Comparison of ENCODE assay signal across 15 cellular contexts in the genomic region with DNA sequence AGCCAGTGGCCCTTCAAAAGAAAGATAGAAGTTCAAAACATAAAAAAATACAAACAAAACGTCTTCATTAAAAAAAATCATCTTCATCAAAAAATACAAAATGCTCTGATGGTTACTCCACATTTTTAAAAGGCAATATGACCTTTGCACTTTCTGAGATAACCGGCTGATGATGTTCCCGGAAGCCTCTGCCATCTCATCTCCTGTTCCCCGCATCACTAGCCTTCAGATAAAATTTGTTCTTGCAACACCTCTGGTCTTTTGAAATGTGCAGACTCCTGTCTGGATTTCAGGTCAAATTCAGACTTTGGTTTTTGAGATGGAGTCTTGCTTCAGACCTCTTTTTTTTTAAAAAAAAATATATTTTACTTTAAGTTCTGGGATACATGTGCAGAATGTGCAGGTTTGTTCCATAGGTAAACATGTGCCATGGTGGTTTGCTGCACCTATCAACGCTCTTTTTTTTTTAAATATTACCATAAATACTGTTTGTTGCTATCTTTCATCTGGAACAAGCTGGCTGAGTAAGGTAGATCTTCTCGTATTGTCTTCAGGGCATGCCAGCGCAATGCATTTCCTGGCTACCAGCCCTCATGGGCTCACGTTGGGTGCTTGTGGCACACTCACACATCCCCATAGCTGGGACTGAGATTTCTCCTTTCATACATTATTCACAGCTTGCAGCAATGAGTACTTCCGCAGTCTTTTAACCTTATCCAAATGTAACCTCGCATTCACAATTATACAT.
DNase-seq lines count a peak whose midpoint lies in the region; ATAC-seq and TF ChIP-seq lines count a peak whose summit lies in the region.
"Had no signal": no experiment of that assay in that cellular context is flagged by ENCODE, and none has a peak within 500 bp of the region (broad histone marks: within the 10 kb centered on the region; RNA-seq: fewer than 3 reads in every experiment).

No MANE protein-coding gene starts in this region.

- BruUV-seq in Caco-2 (replicated peaks; lab: Mats Ljungman, UMichigan) = no TSS peak

- WGBS in right lobe of liver (ENCODE audit: insufficient coverage, low coverage, low lambda C conversion rate, missing lambda C conversion rate) = 47% methylated on average over 10 of the region's 10 CpGs
- 77 to 79% methylated on average over 10 of the region's 10 CpGs for WGBS in aorta, 2 donors

- TF ChIP-seq POLR2A in right lobe of liver (IDR thresholded peaks at IDR 0.05) = no peak

- no peaks in the 10 kb centered on the region for H3K27me3 Mint-ChIP-seq in Caco-2 (ENCODE audit: insufficient read depth, unreplicated experiment)
- H3K27me3 Mint-ChIP-seq: CD4-positive, alpha-beta T cell had no signal

- H3K4me3 ChIP-seq in Caco-2 (ENCODE audit: low read depth, low read length) = no peak overlapping the region
- no peak overlapping the region for H3K4me3 ChIP-seq in MG63
- no peak overlapping the region for H3K4me3 ChIP-seq in right lobe of liver
- no peak overlapping the region for H3K4me3 ChIP-seq in aorta (ENCODE audit: low read length in 2 of 2)
- H3K4me3 ChIP-seq: HAP-1 had no signal

- intact Hi-C loops in Caco-2 (cut with micrococcal nuclease; ENCODE audit: unreplicated experiment) = no loop called here
- intact Hi-C loops in right lobe of liver (cut with DNase I) = no loop called here
- intact Hi-C loops in aorta (cut with DNase I) = no loop called here

- TF ChIP-seq CTCF in Caco-2 (IDR thresholded peaks at IDR 0.05; ENCODE audit: insufficient read depth in 1 of 2, low read depth in 1 of 2, low read length in 1 of 2, severe bottlenecking in 1 of 2, unreplicated experiment in 1 of 2) (no peak), right lobe of liver (IDR thresholded peaks at IDR 0.05) (no peak)

- H3K4me1 ChIP-seq in Caco-2 (peaks cover 24% of the 10 kb centered on the region), right lobe of liver (peaks cover 0 to 24% (median 10%) of the 10 kb centered on the region in 4 donors), aorta (ENCODE audit: control insufficient read depth in 1 of 2, insufficient read depth in 2 of 2, low read length in 2 of 2) (no peaks in the 10 kb centered on the region)
- H3K4me1 ChIP-seq: HAP-1 had no signal

- no peak overlapping the region for H3K4me3 Mint-ChIP-seq in Caco-2 (ENCODE audit: unreplicated experiment)
- H3K4me3 Mint-ChIP-seq: CD4-positive, alpha-beta T cell had no signal

- peaks cover 19% of the 10 kb centered on the region for H3K9me3 Mint-ChIP-seq in Caco-2 (ENCODE audit: unreplicated experiment)

- peak overlapping the region; percentile 8 for H3K27ac Mint-ChIP-seq in Caco-2 (ENCODE audit: unreplicated experiment)
- H3K27ac Mint-ChIP-seq: CD4-positive, alpha-beta T cell had no signal

- H3K36me3 ChIP-seq in Caco-2 (ENCODE audit: control insufficient read depth, insufficient read depth, low read length) (no peaks in the 10 kb centered on the region), MG63 (no peaks in the 10 kb centered on the region), right lobe of liver (no peaks in the 10 kb centered on the region), aorta (ENCODE audit: control insufficient read depth in 1 of 2, insufficient read depth in 2 of 2, low read length in 1 of 2) (no peaks in the 10 kb centered on the region)
- H3K36me3 ChIP-seq: HAP-1 had no signal

- peak in 1 of 2 experiments; percentile 23 for DNase-seq in Caco-2
- peak; percentile 25 for DNase-seq in MG63
- DNase-seq in epithelial cell of prostate (ENCODE audit: low read depth, low spot score) = peak; percentile 6
- peak in 1 of 3 donors; percentile 60 for DNase-seq in right lobe of liver
- no peak for DNase-seq in aorta
- no peak for DNase-seq in stimulated activated CD4-positive, alpha-beta T cell treated with anti-CD3 and anti-CD28 coated beads, Interleukin-4, amount 100 ng/mL, for 1 hour
- DNase-seq: ACHN; CD4-positive, alpha-beta T cell; DMS79; NCI-H1930; NCI-H510A treated with DMSO at 0.1 percent for 48 hours; SK-N-SH had no signal

- peaks cover 32% of the 10 kb centered on the region for H3K4me1 Mint-ChIP-seq in Caco-2 (ENCODE audit: low read depth, unreplicated experiment)

- CTCF ChIA-PET in Caco-2 (lab: Charles Lee) = no interaction called here

- H3K27ac ChIP-seq in epithelial cell of prostate = no peak overlapping the region
- peak overlapping the region; percentile 30 to 73 (median 45) for H3K27ac ChIP-seq in right lobe of liver
- H3K27ac ChIP-seq in aorta (ENCODE audit: low read depth in 1 of 2, low read length in 2 of 2) = no peak overlapping the region

- no peaks in the 10 kb centered on the region for H3K36me3 Mint-ChIP-seq in Caco-2 (ENCODE audit: insufficient read depth, unreplicated experiment)

- H3K9me3 ChIP-seq in Caco-2 (no peaks in the 10 kb centered on the region), MG63 (no peaks in the 10 kb centered on the region), right lobe of liver (no peaks in the 10 kb centered on the region), aorta (ENCODE audit: control insufficient read depth, low read length) (no peaks in the 10 kb centered on the region)
- H3K9me3 ChIP-seq: HAP-1, SK-N-SH had no signal

- H3K27me3 ChIP-seq in Caco-2 (replicated peaks; ENCODE audit: control insufficient read depth, insufficient read depth, low read length) = no peaks in the 10 kb centered on the region
- no peaks in the 10 kb centered on the region for H3K27me3 ChIP-seq in MG63
- H3K27me3 ChIP-seq in right lobe of liver = no peaks in the 10 kb centered on the region
- no peaks in the 10 kb centered on the region for H3K27me3 ChIP-seq in aorta (ENCODE audit: control insufficient read depth in 1 of 2, insufficient read depth in 2 of 2, low read length in 1 of 2)

- POLR2A ChIA-PET in Caco-2 (lab: Charles Lee) = no interaction called here

- ATAC-seq in right lobe of liver (peak; percentile 79 to 91 (median 84)), aorta (ENCODE audit: low FRiP score) (no peak), GM21619 (IDR thresholded peaks at IDR 0.05; ENCODE audit: unreplicated experiment) (no peak)
- ATAC-seq: Panc1 had no signal

Comparison
In these comparisons a context has a peak if more than half of its experiments do, and no peak if none do; other contexts are left out.
1. DNase-seq: peak in MG63 (single experiment) and epithelial cell of prostate (single experiment); none in aorta (0 of 2) and stimulated activated CD4-positive, alpha-beta T cell treated with anti-CD3 and anti-CD28 coated beads, Interleukin-4, amount 100 ng/mL, for 1 hour (single experiment).
2. H3K27ac ChIP-seq: peak in right lobe of liver (3 of 3); none in epithelial cell of prostate (single experiment) and aorta (0 of 2).
3. ATAC-seq: peak in right lobe of liver (4 of 4); none in aorta (single experiment) and GM21619 (single experiment).